Comparison of ENCODE assay signal across 1 cellular context in the genomic region with DNA sequence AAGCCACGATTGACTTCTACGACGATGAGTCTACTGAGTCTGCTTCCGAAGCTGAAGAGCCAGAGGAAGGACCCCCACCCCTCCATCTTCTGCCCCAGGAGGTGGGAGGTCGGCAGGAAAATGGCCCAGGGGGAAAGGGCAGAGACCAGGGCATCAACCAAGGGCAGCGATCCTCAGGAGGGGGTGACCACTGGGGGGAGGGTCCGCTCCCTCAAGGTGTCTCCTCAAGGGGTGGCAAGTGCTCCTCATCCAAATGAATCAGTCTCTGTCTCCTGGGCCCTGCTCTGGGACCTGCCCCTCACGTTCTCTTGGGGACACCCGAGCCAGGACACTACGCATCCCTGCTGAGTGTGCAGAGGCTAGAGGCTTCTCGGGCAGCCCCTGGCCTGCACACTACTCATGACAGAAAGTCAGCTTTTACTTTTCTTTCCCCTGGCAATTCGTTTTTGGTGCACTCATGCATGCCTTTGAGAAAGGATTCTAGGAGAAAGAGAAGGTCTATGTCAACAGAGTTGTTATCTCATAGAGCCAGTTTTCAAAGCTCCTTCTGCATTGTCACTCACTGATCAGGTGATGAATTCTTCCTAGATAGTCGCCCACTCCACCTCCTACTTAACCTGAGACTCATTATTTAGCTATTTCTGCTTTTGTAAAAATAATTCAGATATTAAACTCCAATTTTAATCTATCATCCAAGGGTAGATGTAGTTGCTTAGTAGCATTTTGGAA.
TF ChIP-seq lines count a peak whose summit lies in the region.

No MANE protein-coding gene starts in this region.

TF ChIP-seq in K562, 482 proteins besides CTCF, POLR2A, EP300 and RAD21 (continues in another document):
- 0 out of 2 replicates have a peak, but pooled peaks have one; percentile 14 for TF ChIP-seq MAFK (IDR thresholded peaks at IDR 0.05; ENCODE audit: low read length)
- TF ChIP-seq FOXK2 (conservative IDR thresholded peaks at IDR 0.05 in 1 of 2, IDR thresholded peaks at IDR 0.05 in 1 of 2; ENCODE audit: low read depth in 2 of 2), result peak; percentile 59 to 74; a peak in 2 of 4 replicates
- TF ChIP-seq BACH1 (tag; IDR thresholded peaks at IDR 0.05), result no peak
- no peak for TF ChIP-seq TRIM28 (IDR thresholded peaks at IDR 0.05)
- TF ChIP-seq ZNF408 (CRISPR knock-in tag; IDR thresholded peaks at IDR 0.05; ENCODE audit: low read depth), result no peak
- TF ChIP-seq, protein P1, sequence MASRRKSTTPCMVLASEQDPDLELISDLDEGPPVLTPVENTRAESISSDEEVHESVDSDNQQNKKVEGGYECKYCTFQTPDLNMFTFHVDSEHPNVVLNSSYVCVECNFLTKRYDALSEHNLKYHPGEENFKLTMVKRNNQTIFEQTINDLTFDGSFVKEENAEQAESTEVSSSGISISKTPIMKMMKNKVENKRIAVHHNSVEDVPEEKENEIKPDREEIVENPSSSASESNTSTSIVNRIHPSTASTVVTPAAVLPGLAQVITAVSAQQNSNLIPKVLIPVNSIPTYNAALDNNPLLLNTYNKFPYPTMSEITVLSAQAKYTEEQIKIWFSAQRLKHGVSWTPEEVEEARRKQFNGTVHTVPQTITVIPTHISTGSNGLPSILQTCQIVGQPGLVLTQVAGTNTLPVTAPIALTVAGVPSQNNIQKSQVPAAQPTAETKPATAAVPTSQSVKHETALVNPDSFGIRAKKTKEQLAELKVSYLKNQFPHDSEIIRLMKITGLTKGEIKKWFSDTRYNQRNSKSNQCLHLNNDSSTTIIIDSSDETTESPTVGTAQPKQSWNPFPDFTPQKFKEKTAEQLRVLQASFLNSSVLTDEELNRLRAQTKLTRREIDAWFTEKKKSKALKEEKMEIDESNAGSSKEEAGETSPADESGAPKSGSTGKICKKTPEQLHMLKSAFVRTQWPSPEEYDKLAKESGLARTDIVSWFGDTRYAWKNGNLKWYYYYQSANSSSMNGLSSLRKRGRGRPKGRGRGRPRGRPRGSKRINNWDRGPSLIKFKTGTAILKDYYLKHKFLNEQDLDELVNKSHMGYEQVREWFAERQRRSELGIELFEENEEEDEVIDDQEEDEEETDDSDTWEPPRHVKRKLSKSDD (conservative IDR thresholded peaks at IDR 0.05; ENCODE audit: low read length), result no peak
- no peak for TF ChIP-seq MYNN (IDR thresholded peaks at IDR 0.05)
- TF ChIP-seq MYNN (CRISPR knock-in tag; IDR thresholded peaks at IDR 0.05), result no peak
- peak; percentile 70 for TF ChIP-seq NCOR1 (IDR thresholded peaks at IDR 0.05)
- no peak for TF ChIP-seq MTA3 (IDR thresholded peaks at IDR 0.05; ENCODE audit: borderline replicate concordance)
- TF ChIP-seq DPF2 (IDR thresholded peaks at IDR 0.05), result peak; percentile 94
- TF ChIP-seq CBFA2T3 (IDR thresholded peaks at IDR 0.05), result peak; percentile 87
- TF ChIP-seq MXI1 (IDR thresholded peaks at IDR 0.05; ENCODE audit: low read depth, low read length), result no peak
- TF ChIP-seq, protein P2, sequence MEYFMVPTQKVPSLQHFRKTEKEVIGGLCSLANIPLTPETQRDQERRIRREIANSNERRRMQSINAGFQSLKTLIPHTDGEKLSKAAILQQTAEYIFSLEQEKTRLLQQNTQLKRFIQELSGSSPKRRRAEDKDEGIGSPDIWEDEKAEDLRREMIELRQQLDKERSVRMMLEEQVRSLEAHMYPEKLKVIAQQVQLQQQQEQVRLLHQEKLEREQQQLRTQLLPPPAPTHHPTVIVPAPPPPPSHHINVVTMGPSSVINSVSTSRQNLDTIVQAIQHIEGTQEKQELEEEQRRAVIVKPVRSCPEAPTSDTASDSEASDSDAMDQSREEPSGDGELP (CRISPR knock-in tag; IDR thresholded peaks at IDR 0.05; ENCODE audit: borderline replicate concordance), result 0 out of 2 replicates have a peak, but pooled peaks have one; percentile 20
- no peak for TF ChIP-seq ZNF584 (CRISPR knock-in tag; IDR thresholded peaks at IDR 0.05; ENCODE audit: low read depth)
- TF ChIP-seq ZNF274 (IDR thresholded peaks at IDR 0.05; ENCODE audit: borderline replicate concordance, low read depth, low read length), result no peak
- TF ChIP-seq, protein P3, sequence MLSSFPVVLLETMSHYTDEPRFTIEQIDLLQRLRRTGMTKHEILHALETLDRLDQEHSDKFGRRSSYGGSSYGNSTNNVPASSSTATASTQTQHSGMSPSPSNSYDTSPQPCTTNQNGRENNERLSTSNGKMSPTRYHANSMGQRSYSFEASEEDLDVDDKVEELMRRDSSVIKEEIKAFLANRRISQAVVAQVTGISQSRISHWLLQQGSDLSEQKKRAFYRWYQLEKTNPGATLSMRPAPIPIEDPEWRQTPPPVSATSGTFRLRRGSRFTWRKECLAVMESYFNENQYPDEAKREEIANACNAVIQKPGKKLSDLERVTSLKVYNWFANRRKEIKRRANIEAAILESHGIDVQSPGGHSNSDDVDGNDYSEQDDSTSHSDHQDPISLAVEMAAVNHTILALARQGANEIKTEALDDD (IDR thresholded peaks at IDR 0.05), result no peak
- TF ChIP-seq MAFF (IDR thresholded peaks at IDR 0.05; ENCODE audit: low read length), result peak; percentile 56; the same call in 1 of the 2 replicates
- TF ChIP-seq YY1 (IDR thresholded peaks at IDR 0.05; ENCODE audit: borderline replicate concordance in 1 of 3, control insufficient read depth in 1 of 3, extremely low read depth in 1 of 3, insufficient read depth in 3 of 3, insufficient read length in 1 of 3, insufficient replicate concordance in 2 of 3, low read depth in 1 of 3, low read length in 2 of 3), result no peak
- peak; percentile 68 for TF ChIP-seq CBFA2T2 (conservative IDR thresholded peaks at IDR 0.05)
- TF ChIP-seq KLF10 (CRISPR knock-in tag; IDR thresholded peaks at IDR 0.05), result no peak
- TF ChIP-seq SMARCA4 (IDR thresholded peaks at IDR 0.05), result peak; percentile 89
- no peak for TF ChIP-seq ELF1 (tag; IDR thresholded peaks at IDR 0.05)
- no peak for TF ChIP-seq ZNF253 (CRISPR knock-in tag; conservative IDR thresholded peaks at IDR 0.05)
- no peak for TF ChIP-seq WHSC1 (IDR thresholded peaks at IDR 0.05; ENCODE audit: low read length)
- peak; percentile 97 for TF ChIP-seq EGR1 (conservative IDR thresholded peaks at IDR 0.05)
- no peak for TF ChIP-seq CHD4 (IDR thresholded peaks at IDR 0.05; ENCODE audit: insufficient read depth, insufficient replicate concordance, low read depth, low read length, poor library complexity, severe bottlenecking)
- no peak for TF ChIP-seq NCOA1 (IDR thresholded peaks at IDR 0.05; ENCODE audit: low read depth)
- no peak for TF ChIP-seq BRD9 (IDR thresholded peaks at IDR 0.05; ENCODE audit: low read depth, partially characterized antibody)
- TF ChIP-seq MTA2 (IDR thresholded peaks at IDR 0.05; ENCODE audit: low read depth), result peak; percentile 76
- TF ChIP-seq FOXK1 (CRISPR knock-in tag; IDR thresholded peaks at IDR 0.05; ENCODE audit: borderline replicate concordance), result no peak
- no peak for TF ChIP-seq ZNF217 (CRISPR knock-in tag; IDR thresholded peaks at IDR 0.05)
- TF ChIP-seq ATF7 (IDR thresholded peaks at IDR 0.05), result peak; percentile 37; the same call in 1 of the 2 replicates
- no peak for TF ChIP-seq ZNF212 (CRISPR knock-in tag; IDR thresholded peaks at IDR 0.05)
- no peak for TF ChIP-seq KDM5B (IDR thresholded peaks at IDR 0.05; ENCODE audit: insufficient replicate concordance, low read depth, low read length)
- peak; percentile 73 for TF ChIP-seq LEF1 (IDR thresholded peaks at IDR 0.05)
- no peak for TF ChIP-seq SMARCB1 (IDR thresholded peaks at IDR 0.05; ENCODE audit: insufficient read length, low read depth)
- TF ChIP-seq TRIM24 (IDR thresholded peaks at IDR 0.05), result peak in 1 of 2 experiments; percentile 62; a peak in 1 of 4 replicates
- TF ChIP-seq RCOR1 (IDR thresholded peaks at IDR 0.05; ENCODE audit: borderline replicate concordance in 1 of 2, low read depth in 2 of 2, low read length in 2 of 2), result peak in 1 of 2 experiments; percentile 70; a peak in 1 of 4 replicates
- TF ChIP-seq, protein P4, sequence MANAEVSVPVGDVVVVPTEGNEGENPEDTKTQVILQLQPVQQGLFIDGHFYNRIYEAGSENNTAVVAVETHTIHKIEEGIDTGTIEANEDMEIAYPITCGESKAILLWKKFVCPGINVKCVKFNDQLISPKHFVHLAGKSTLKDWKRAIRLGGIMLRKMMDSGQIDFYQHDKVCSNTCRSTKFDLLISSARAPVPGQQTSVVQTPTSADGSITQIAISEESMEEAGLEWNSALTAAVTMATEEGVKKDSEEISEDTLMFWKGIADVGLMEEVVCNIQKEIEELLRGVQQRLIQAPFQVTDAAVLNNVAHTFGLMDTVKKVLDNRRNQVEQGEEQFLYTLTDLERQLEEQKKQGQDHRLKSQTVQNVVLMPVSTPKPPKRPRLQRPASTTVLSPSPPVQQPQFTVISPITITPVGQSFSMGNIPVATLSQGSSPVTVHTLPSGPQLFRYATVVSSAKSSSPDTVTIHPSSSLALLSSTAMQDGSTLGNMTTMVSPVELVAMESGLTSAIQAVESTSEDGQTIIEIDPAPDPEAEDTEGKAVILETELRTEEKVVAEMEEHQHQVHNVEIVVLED (CRISPR knock-in tag; IDR thresholded peaks at IDR 0.05), result no peak
- TF ChIP-seq ZNF41 (CRISPR knock-in tag; conservative IDR thresholded peaks at IDR 0.05), result no peak
- TF ChIP-seq, protein P5, sequence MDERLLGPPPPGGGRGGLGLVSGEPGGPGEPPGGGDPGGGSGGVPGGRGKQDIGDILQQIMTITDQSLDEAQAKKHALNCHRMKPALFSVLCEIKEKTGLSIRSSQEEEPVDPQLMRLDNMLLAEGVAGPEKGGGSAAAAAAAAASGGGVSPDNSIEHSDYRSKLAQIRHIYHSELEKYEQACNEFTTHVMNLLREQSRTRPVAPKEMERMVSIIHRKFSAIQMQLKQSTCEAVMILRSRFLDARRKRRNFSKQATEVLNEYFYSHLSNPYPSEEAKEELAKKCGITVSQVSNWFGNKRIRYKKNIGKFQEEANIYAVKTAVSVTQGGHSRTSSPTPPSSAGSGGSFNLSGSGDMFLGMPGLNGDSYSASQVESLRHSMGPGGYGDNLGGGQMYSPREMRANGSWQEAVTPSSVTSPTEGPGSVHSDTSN (CRISPR knock-in tag; IDR thresholded peaks at IDR 0.05; ENCODE audit: low read depth), result no peak
- TF ChIP-seq, protein P5 (tag; conservative IDR thresholded peaks at IDR 0.05; ENCODE audit: low read depth), result peak; percentile 62
- no peak for TF ChIP-seq MED1 (CRISPR knock-in tag; IDR thresholded peaks at IDR 0.05; ENCODE audit: borderline replicate concordance)
- no peak for TF ChIP-seq U2AF1 (optimal IDR thresholded peaks at IDR 0.05; ENCODE audit: low read depth, low read length)
- no peak for TF ChIP-seq CHD2 (IDR thresholded peaks at IDR 0.05; ENCODE audit: low read depth, low read length)
- no peak for TF ChIP-seq ZNF143 (CRISPR knock-in tag; IDR thresholded peaks at IDR 0.05)
- peak; percentile 69 for TF ChIP-seq MAFG (tag; conservative IDR thresholded peaks at IDR 0.05)
- TF ChIP-seq SAP30 (IDR thresholded peaks at IDR 0.05; ENCODE audit: borderline replicate concordance, insufficient read depth, low read depth, low read length, poor library complexity, severe bottlenecking), result no peak
- peak; percentile 81 for TF ChIP-seq TCF3 (CRISPR knock-in tag; IDR thresholded peaks at IDR 0.05)
- 0 out of 2 replicates have a peak, but pooled peaks have one; percentile 30 for TF ChIP-seq MBD2 (IDR thresholded peaks at IDR 0.05; ENCODE audit: borderline replicate concordance, low read depth)
- TF ChIP-seq, protein P6, sequence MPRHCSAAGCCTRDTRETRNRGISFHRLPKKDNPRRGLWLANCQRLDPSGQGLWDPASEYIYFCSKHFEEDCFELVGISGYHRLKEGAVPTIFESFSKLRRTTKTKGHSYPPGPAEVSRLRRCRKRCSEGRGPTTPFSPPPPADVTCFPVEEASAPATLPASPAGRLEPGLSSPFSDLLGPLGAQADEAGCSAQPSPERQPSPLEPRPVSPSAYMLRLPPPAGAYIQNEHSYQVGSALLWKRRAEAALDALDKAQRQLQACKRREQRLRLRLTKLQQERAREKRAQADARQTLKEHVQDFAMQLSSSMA (CRISPR knock-in tag; IDR thresholded peaks at IDR 0.05), result no peak
- TF ChIP-seq SAFB2 (IDR thresholded peaks at IDR 0.05; ENCODE audit: borderline replicate concordance, low read depth, low read length, severe bottlenecking), result no peak
- no peak for TF ChIP-seq NEUROD1 (IDR thresholded peaks at IDR 0.05; ENCODE audit: borderline replicate concordance, low read depth, low read length, partially characterized antibody)
- 0 out of 2 replicates have a peak, but pooled peaks have one; percentile 16 for TF ChIP-seq L3MBTL2 (IDR thresholded peaks at IDR 0.05)
- peak; percentile 63 for TF ChIP-seq RAD51 (IDR thresholded peaks at IDR 0.05; ENCODE audit: borderline replicate concordance, low read depth)
- no peak for TF ChIP-seq SP2 (IDR thresholded peaks at IDR 0.05; ENCODE audit: extremely low read depth, low read depth, low read length, poor library complexity, severe bottlenecking)
- TF ChIP-seq, protein P7, sequence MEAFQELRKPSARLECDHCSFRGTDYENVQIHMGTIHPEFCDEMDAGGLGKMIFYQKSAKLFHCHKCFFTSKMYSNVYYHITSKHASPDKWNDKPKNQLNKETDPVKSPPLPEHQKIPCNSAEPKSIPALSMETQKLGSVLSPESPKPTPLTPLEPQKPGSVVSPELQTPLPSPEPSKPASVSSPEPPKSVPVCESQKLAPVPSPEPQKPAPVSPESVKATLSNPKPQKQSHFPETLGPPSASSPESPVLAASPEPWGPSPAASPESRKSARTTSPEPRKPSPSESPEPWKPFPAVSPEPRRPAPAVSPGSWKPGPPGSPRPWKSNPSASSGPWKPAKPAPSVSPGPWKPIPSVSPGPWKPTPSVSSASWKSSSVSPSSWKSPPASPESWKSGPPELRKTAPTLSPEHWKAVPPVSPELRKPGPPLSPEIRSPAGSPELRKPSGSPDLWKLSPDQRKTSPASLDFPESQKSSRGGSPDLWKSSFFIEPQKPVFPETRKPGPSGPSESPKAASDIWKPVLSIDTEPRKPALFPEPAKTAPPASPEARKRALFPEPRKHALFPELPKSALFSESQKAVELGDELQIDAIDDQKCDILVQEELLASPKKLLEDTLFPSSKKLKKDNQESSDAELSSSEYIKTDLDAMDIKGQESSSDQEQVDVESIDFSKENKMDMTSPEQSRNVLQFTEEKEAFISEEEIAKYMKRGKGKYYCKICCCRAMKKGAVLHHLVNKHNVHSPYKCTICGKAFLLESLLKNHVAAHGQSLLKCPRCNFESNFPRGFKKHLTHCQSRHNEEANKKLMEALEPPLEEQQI (IDR thresholded peaks at IDR 0.05), result peak; percentile 46; the same call in 1 of the 2 replicates
